ENCODE assay signal across 15 cellular contexts in genomic region chr10:6491841-6492609, GRCh38.
A peak's percentile ranks its signal among the peaks of the same experiment; 100 is the strongest.
DNase-seq lines count a peak whose midpoint lies in the region; ATAC-seq and TF ChIP-seq lines count a peak whose summit lies in the region.
"Had no signal": no experiment of that assay in that cellular context is flagged by ENCODE, and none has a peak within 500 bp of the region (broad histone marks: within the 10 kb centered on the region; RNA-seq: fewer than 3 reads in every experiment).

No MANE protein-coding gene starts in this region.

- DNase-seq in CD4-positive, alpha-beta memory T cell, result peak; percentile 57 to 81 (median 70)
- DNase-seq in activated naive CD4-positive, alpha-beta T cell treated with anti-CD3 and anti-CD28 coated beads, Interleukin-2, amount 10 ng/mL, durations not matched to agents 7 days and 5 days, result no peak
- DNase-seq in immature natural killer cell (peak; percentile 83 to 87 (median 84)), GF-D8 (lab: John Stamatoyannopoulos, UW) (no peak), colonic mucosa (no peak)
- no peak for DNase-seq in stimulated activated naive B cell treated with anti-CD40 and anti-IgM and Interleukin-4, amounts not matched to agents 10 μg/mL and 1 μg/mL and 100 μg/mL, for 72 hours
- DNase-seq: activated B cell treated with CpG ODN at 0.5 μM for 24 hours, DMS79 treated with DMSO at 0.1 percent for 48 hours, IMR-90, islet precursor cell, MV-4-11, SW 1271 had no signal

- POLR2A ChIA-PET in CD4-positive, alpha-beta memory T cell (lab: Charles Lee; ENCODE audit: partially characterized antibody), result interaction anchor here (1.2 to 3.3 kb wide), 5 partner anchors 9 to 106 kb away, joined by 3 to 21 read pairs (median 9); no protein-coding TSS in a partner anchor

- no peak for TF ChIP-seq CTCF in colonic mucosa (IDR thresholded peaks at IDR 0.05)

- H3K27me3 ChIP-seq in CD4-positive, alpha-beta memory T cell (ENCODE audit: insufficient read depth, low read length), result no peaks in the 10 kb centered on the region
- no peaks in the 10 kb centered on the region for H3K27me3 ChIP-seq in colonic mucosa
- H3K27me3 ChIP-seq: BLaER1 had no signal

- peaks cover 45 to 52% of the 10 kb centered on the region in 2 donors for H3K36me3 Mint-ChIP-seq in CD4-positive, alpha-beta memory T cell
- peaks cover 42% of the 10 kb centered on the region for H3K36me3 Mint-ChIP-seq in activated naive CD4-positive, alpha-beta T cell treated with anti-CD3 and anti-CD28 coated beads, Interleukin-2, amount 10 ng/mL, durations not matched to agents 7 days and 5 days
- H3K36me3 Mint-ChIP-seq in immature natural killer cell, result peaks cover 18 to 44% (median 26%) of the 10 kb centered on the region in 3 donors
- H3K36me3 Mint-ChIP-seq in stimulated activated naive B cell treated with anti-CD40 and anti-IgM and Interleukin-4, amounts not matched to agents 10 μg/mL and 1 μg/mL and 100 μg/mL, for 72 hours, result no peaks in the 10 kb centered on the region

- H3K36me3 ChIP-seq in CD4-positive, alpha-beta memory T cell (ENCODE audit: insufficient read depth, low read length), result peaks cover 49% of the 10 kb centered on the region
- no peaks in the 10 kb centered on the region for H3K36me3 ChIP-seq in colonic mucosa

- no peak overlapping the region for H3K9ac ChIP-seq in colonic mucosa (ENCODE audit: low read depth in 2 of 2, low read length in 2 of 2)
- H3K9ac ChIP-seq: BLaER1 had no signal

- no peaks in the 10 kb centered on the region for H3K9me3 ChIP-seq in CD4-positive, alpha-beta memory T cell (ENCODE audit: control insufficient read depth in 1 of 2, low read length in 2 of 2)
- H3K9me3 ChIP-seq in colonic mucosa, result no peaks in the 10 kb centered on the region
- H3K9me3 ChIP-seq: BLaER1 had no signal

- ATAC-seq in GM18867 (IDR thresholded peaks at IDR 0.05; ENCODE audit: unreplicated experiment), result peak; percentile 80
- ATAC-seq in stimulated activated naive B cell treated with anti-CD40 and anti-IgM and Interleukin-4, amounts not matched to agents 10 μg/mL and 1 μg/mL and 100 μg/mL, for 72 hours (replicated peaks), result no peak

- H3K27ac ChIP-seq in CD4-positive, alpha-beta memory T cell (ENCODE audit: low read depth, low read length), result peak overlapping the region; percentile 72
- no peak overlapping the region for H3K27ac ChIP-seq in colonic mucosa
- H3K27ac ChIP-seq: BLaER1 had no signal

- H3K4me3 Mint-ChIP-seq in CD4-positive, alpha-beta memory T cell, result peak overlapping the region; percentile 63 to 86 (median 80)
- H3K4me3 Mint-ChIP-seq in activated naive CD4-positive, alpha-beta T cell treated with anti-CD3 and anti-CD28 coated beads, Interleukin-2, amount 10 ng/mL, durations not matched to agents 7 days and 5 days, result peak overlapping the region; percentile 53
- no peak overlapping the region for H3K4me3 Mint-ChIP-seq in immature natural killer cell
- no peak overlapping the region for H3K4me3 Mint-ChIP-seq in stimulated activated naive B cell treated with anti-CD40 and anti-IgM and Interleukin-4, amounts not matched to agents 10 μg/mL and 1 μg/mL and 100 μg/mL, for 72 hours
- H3K4me3 Mint-ChIP-seq: activated B cell treated with CpG ODN at 0.5 μM for 24 hours, mesothelial cell of epicardium had no signal

- peaks cover 0 to 25% (median 14%) of the 10 kb centered on the region in 4 donors for H3K4me1 Mint-ChIP-seq in CD4-positive, alpha-beta memory T cell
- peaks cover 28% of the 10 kb centered on the region for H3K4me1 Mint-ChIP-seq in activated naive CD4-positive, alpha-beta T cell treated with anti-CD3 and anti-CD28 coated beads, Interleukin-2, amount 10 ng/mL, durations not matched to agents 7 days and 5 days
- H3K4me1 Mint-ChIP-seq in immature natural killer cell, result peaks cover 4% of the 10 kb centered on the region in 2 donors
- H3K4me1 Mint-ChIP-seq in stimulated activated naive B cell treated with anti-CD40 and anti-IgM and Interleukin-4, amounts not matched to agents 10 μg/mL and 1 μg/mL and 100 μg/mL, for 72 hours, result peaks cover 2 to 8% of the 10 kb centered on the region in 2 donors
- H3K4me1 Mint-ChIP-seq: activated B cell treated with CpG ODN at 0.5 μM for 24 hours, mesothelial cell of epicardium had no signal

- no peak overlapping the region for H3K4me3 ChIP-seq in CD4-positive, alpha-beta memory T cell (ENCODE audit: low read length in 2 of 2)
- no peak overlapping the region for H3K4me3 ChIP-seq in colonic mucosa
- H3K4me3 ChIP-seq: BLaER1 had no signal

- H3K4me1 ChIP-seq in CD4-positive, alpha-beta memory T cell (ENCODE audit: insufficient read depth, low read length), result peaks cover 54% of the 10 kb centered on the region
- H3K4me1 ChIP-seq in colonic mucosa, result no peaks in the 10 kb centered on the region

- intact Hi-C loops in CD4-positive, alpha-beta memory T cell (cut with micrococcal nuclease), result no loop called here
- intact Hi-C loops in colonic mucosa (cut with DNase I), result no loop called here

- H3K27ac Mint-ChIP-seq in CD4-positive, alpha-beta memory T cell, result peak overlapping the region in 3 of 7 donors; percentile 99 to 100 (median 99)
- peak overlapping the region; percentile 86 for H3K27ac Mint-ChIP-seq in activated naive CD4-positive, alpha-beta T cell treated with anti-CD3 and anti-CD28 coated beads, Interleukin-2, amount 10 ng/mL, durations not matched to agents 7 days and 5 days
- no peak overlapping the region for H3K27ac Mint-ChIP-seq in immature natural killer cell
- H3K27ac Mint-ChIP-seq in stimulated activated naive B cell treated with anti-CD40 and anti-IgM and Interleukin-4, amounts not matched to agents 10 μg/mL and 1 μg/mL and 100 μg/mL, for 72 hours, result no peak overlapping the region
- H3K27ac Mint-ChIP-seq: activated B cell treated with CpG ODN at 0.5 μM for 24 hours, mesothelial cell of epicardium had no signal

- no peaks in the 10 kb centered on the region for H3K9me3 Mint-ChIP-seq in CD4-positive, alpha-beta memory T cell
- no peaks in the 10 kb centered on the region for H3K9me3 Mint-ChIP-seq in activated naive CD4-positive, alpha-beta T cell treated with anti-CD3 and anti-CD28 coated beads, Interleukin-2, amount 10 ng/mL, durations not matched to agents 7 days and 5 days
- no peaks in the 10 kb centered on the region for H3K9me3 Mint-ChIP-seq in immature natural killer cell
- H3K9me3 Mint-ChIP-seq in stimulated activated naive B cell treated with anti-CD40 and anti-IgM and Interleukin-4, amounts not matched to agents 10 μg/mL and 1 μg/mL and 100 μg/mL, for 72 hours, result no peaks in the 10 kb centered on the region
- H3K9me3 Mint-ChIP-seq: activated B cell treated with CpG ODN at 0.5 μM for 24 hours, mesothelial cell of epicardium had no signal

- no peaks in the 10 kb centered on the region for H3K27me3 Mint-ChIP-seq in CD4-positive, alpha-beta memory T cell
- H3K27me3 Mint-ChIP-seq in activated naive CD4-positive, alpha-beta T cell treated with anti-CD3 and anti-CD28 coated beads, Interleukin-2, amount 10 ng/mL, durations not matched to agents 7 days and 5 days, result no peaks in the 10 kb centered on the region
- peaks cover 4 to 18% (median 5%) of the 10 kb centered on the region in 3 donors for H3K27me3 Mint-ChIP-seq in immature natural killer cell (ENCODE audit: low read depth in 3 of 3)
- peaks cover 0 to 7% of the 10 kb centered on the region in 2 donors for H3K27me3 Mint-ChIP-seq in stimulated activated naive B cell treated with anti-CD40 and anti-IgM and Interleukin-4, amounts not matched to agents 10 μg/mL and 1 μg/mL and 100 μg/mL, for 72 hours

- CTCF ChIA-PET in CD4-positive, alpha-beta memory T cell (lab: Charles Lee; ENCODE audit: partially characterized antibody), result interaction anchor here (1.7 kb wide), 1 partner anchor 12 kb away, joined by 5 read pairs; no protein-coding TSS in a partner anchor
- CTCF ChIA-PET in activated naive CD4-positive, alpha-beta T cell treated with anti-CD3 and anti-CD28 coated beads, Interleukin-2, amount 10 ng/mL, durations not matched to agents 7 days and 5 days (lab: Charles Lee), result interaction anchor here (1.1 kb wide), 1 partner anchor 12 kb away, joined by 3 read pairs; no protein-coding TSS in a partner anchor

Comparison
In these comparisons a context has a peak if more than half of its experiments do, and no peak if none do; other contexts are left out.
1. DNase-seq: peak in CD4-positive, alpha-beta memory T cell (5 of 5) and immature natural killer cell (3 of 3); none in activated naive CD4-positive, alpha-beta T cell treated with anti-CD3 and anti-CD28 coated beads, Interleukin-2, amount 10 ng/mL, durations not matched to agents 7 days and 5 days (single experiment), GF-D8 (single experiment), colonic mucosa (single experiment) and stimulated activated naive B cell treated with anti-CD40 and anti-IgM and Interleukin-4, amounts not matched to agents 10 μg/mL and 1 μg/mL and 100 μg/mL, for 72 hours (single experiment).
2. H3K4me3 Mint-ChIP-seq: peak in CD4-positive, alpha-beta memory T cell (8 of 8) and activated naive CD4-positive, alpha-beta T cell treated with anti-CD3 and anti-CD28 coated beads, Interleukin-2, amount 10 ng/mL, durations not matched to agents 7 days and 5 days (single experiment); none in immature natural killer cell (0 of 5) and stimulated activated naive B cell treated with anti-CD40 and anti-IgM and Interleukin-4, amounts not matched to agents 10 μg/mL and 1 μg/mL and 100 μg/mL, for 72 hours (0 of 2).